1 cellular context compared by ENCODE assay signal in the genomic region with DNA sequence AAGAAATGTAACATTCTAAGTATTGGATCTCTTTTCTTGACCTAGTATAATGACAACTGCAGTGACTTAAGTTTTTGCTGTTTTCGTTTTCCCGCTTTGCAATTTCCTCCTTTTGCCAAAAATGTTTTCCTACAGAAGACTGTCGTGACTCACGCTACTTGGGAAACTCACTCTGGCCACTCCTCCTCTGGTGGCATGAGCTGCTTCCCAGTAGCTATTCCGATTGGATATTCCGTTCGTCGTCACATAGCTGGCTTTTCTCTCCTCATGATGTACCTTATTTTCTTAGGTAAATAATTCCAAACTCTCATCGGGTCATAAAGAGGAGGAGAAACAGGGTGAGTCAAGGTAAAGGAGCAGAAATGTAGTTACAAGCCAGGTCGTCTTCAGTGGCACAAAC.
TF ChIP-seq lines count a peak whose summit lies in the region.

No MANE protein-coding gene starts in this region.

TF ChIP-seq in IMR-90, 13 proteins besides CTCF, POLR2A, EP300 and RAD21:
- TF ChIP-seq FOS (IDR thresholded peaks at IDR 0.05; ENCODE audit: low read depth, low read length), result no peak
- TF ChIP-seq SMC3 (IDR thresholded peaks at IDR 0.05; ENCODE audit: low read depth, low read length), result no peak
- TF ChIP-seq USF2 (IDR thresholded peaks at IDR 0.05; ENCODE audit: low read depth, low read length), result no peak
- no peak for TF ChIP-seq MAFK (IDR thresholded peaks at IDR 0.05; ENCODE audit: low read depth, low read length)
